In the genomic region with DNA sequence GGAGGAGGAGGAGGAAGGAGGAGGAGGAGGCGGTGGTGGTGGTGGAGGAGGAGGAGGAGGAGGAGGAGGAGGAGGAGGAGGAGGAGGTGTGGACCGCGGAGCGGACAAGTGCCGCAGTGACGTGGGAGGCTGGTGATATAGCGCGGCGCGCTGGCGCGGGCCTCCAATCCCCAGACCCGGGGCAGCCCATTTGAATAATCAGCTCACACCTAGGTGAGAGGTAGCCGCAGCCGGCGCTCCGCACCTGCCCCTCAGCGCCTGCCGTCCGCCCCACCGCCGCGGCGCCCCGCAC, we compare ENCODE assay signal across 12 cellular contexts. TPM values are rescaled to one million over a fixed set of nuclear protein-coding genes. Genes with fewer than 3 reads are reported as not detected.
DNase-seq lines count a peak whose midpoint lies in the region; ATAC-seq and TF ChIP-seq lines count a peak whose summit lies in the region.
"Had no signal": no experiment of that assay in that cellular context is flagged by ENCODE, and none has a peak within 500 bp of the region (broad histone marks: within the 10 kb centered on the region; RNA-seq: fewer than 3 reads in every experiment).

No MANE protein-coding gene starts in this region.

- no peaks in the 10 kb centered on the region for H3K36me3 Mint-ChIP-seq in activated naive CD8-positive, alpha-beta T cell treated with anti-CD3 and anti-CD28 coated beads for 36 hours

- H3K9me3 Mint-ChIP-seq in activated naive CD8-positive, alpha-beta T cell treated with anti-CD3 and anti-CD28 coated beads for 36 hours: no peaks in the 10 kb centered on the region

- peak overlapping the region; percentile 27 to 41 for H3K4me3 ChIP-seq in left lung

- H3K27ac ChIP-seq in left lung: peak overlapping the region; percentile 81 to 91

- intact Hi-C loops in left lung (cut with DNase I): no loop called here

- peaks cover 84% of the 10 kb centered on the region for H3K27me3 Mint-ChIP-seq in activated naive CD8-positive, alpha-beta T cell treated with anti-CD3 and anti-CD28 coated beads for 36 hours

- no peak overlapping the region for H3K4me3 Mint-ChIP-seq in activated naive CD8-positive, alpha-beta T cell treated with anti-CD3 and anti-CD28 coated beads for 36 hours
- H3K4me3 Mint-ChIP-seq: T-helper 17 cell had no signal

- ATAC-seq in left lung: peak; percentile 71
- ATAC-seq: T-helper 17 cell had no signal

- H3K9me3 ChIP-seq in left lung: no peaks in the 10 kb centered on the region

- DNase-seq in NCI-H82 (lab: John Stamatoyannopoulos, UW) (peak; percentile 10), NCI-H82 treated with DMSO at 0.1 percent for 48 hours (lab: John Stamatoyannopoulos, UW; ENCODE audit: unreplicated experiment) (no peak), SHP77 (lab: John Stamatoyannopoulos, UW) (peak; percentile 90 to 94), left lung (peak; percentile 88 to 91), NK-92 (lab: John Stamatoyannopoulos, UW; ENCODE audit: unreplicated experiment) (no peak), inferior parietal cortex (ENCODE audit: extremely low spot score) (no peak)
- no peak for DNase-seq in activated CD4-positive, alpha-beta T cell treated with anti-CD3 and anti-CD28 coated beads for 4 hours
- no peak for DNase-seq in activated naive CD8-positive, alpha-beta T cell treated with anti-CD3 and anti-CD28 coated beads for 36 hours
- DNase-seq: left cardiac atrium, NCI-H446 treated with DMSO at 0.1 percent for 48 hours, T-helper 17 cell had no signal

- peaks cover 0 to 14% of the 10 kb centered on the region in 2 donors for H3K4me1 ChIP-seq in left lung

- peaks cover 87 to 100% of the 10 kb centered on the region in 2 donors for H3K27me3 ChIP-seq in left lung

- no peaks in the 10 kb centered on the region for H3K36me3 ChIP-seq in left lung

- TF ChIP-seq CTCF in left lung (IDR thresholded peaks at IDR 0.05): no peak

- H3K27ac Mint-ChIP-seq in activated naive CD8-positive, alpha-beta T cell treated with anti-CD3 and anti-CD28 coated beads for 36 hours: no peak overlapping the region
- H3K27ac Mint-ChIP-seq: T-helper 17 cell had no signal

- no peaks in the 10 kb centered on the region for H3K4me1 Mint-ChIP-seq in activated naive CD8-positive, alpha-beta T cell treated with anti-CD3 and anti-CD28 coated beads for 36 hours
- H3K4me1 Mint-ChIP-seq: T-helper 17 cell had no signal

RNA-seq across cellular contexts. Expression of gene FOXA2, which starts 0.2 kb away (rescaled TPM):
- total RNA-seq in left lung: 10 to 100 TPM; 24.0 to 39.8 TPM
- not detected for total RNA-seq in activated naive CD8-positive, alpha-beta T cell treated with anti-CD3 and anti-CD28 coated beads for 36 hours
- total RNA-seq: fibroblast of lung, left cardiac atrium, T-helper 17 cell had no signal

Comparison
In these comparisons a context has a peak if more than half of its experiments do, and no peak if none do; other contexts are left out.
1. DNase-seq: peak in NCI-H82 (single experiment), SHP77 (2 of 2) and left lung (2 of 2); none in NCI-H82 treated with DMSO at 0.1 percent for 48 hours (single experiment), NK-92 (single experiment), inferior parietal cortex (single experiment), activated CD4-positive, alpha-beta T cell treated with anti-CD3 and anti-CD28 coated beads for 4 hours (0 of 2) and activated naive CD8-positive, alpha-beta T cell treated with anti-CD3 and anti-CD28 coated beads for 36 hours (single experiment).
2. RNA of gene FOXA2, which starts 0.2 kb away (total RNA-seq): 24.0 to 39.8 TPM in left lung; not detected in activated naive CD8-positive, alpha-beta T cell treated with anti-CD3 and anti-CD28 coated beads for 36 hours; every median in the first group is over 10 times any median in the second.